8 cellular contexts compared by ENCODE assay signal in the genomic region with DNA sequence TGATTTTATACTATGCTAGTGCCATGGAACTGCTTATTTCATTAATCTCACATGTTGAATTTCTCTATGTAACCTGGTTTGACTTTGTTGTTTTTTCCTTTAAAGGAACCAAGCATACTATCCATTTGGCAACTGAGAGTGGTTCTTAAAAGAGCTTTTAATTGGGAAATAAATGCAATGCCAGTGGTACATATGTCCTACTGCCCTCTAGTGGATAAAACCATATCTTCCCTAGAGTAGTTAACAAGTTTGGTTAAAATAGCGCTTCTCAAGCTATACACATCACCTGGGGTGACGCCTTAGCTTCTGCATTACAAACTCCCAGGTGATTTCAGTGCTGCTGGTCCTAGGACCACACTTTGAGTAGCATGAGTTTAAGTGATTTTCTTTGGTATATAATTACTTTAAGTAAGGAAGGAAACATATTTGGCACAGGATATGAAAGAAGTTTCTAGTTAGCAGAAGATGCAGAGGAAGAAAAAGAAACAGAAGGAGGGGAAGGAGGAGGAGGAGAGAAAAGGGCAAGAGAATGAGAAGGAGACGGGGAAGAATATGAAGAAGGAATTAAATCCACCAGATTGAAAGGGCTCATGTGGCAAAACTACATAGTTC. TPM values are rescaled to one million over a fixed set of nuclear protein-coding genes. Genes with fewer than 3 reads are reported as not detected.
DNase-seq lines count a peak whose midpoint lies in the region; ATAC-seq and TF ChIP-seq lines count a peak whose summit lies in the region.

No MANE protein-coding gene starts in this region.

- no peak overlapping the region for H3K4me2 ChIP-seq in OCI-LY3 (ENCODE audit: low read length)
- no peak overlapping the region for H3K4me2 ChIP-seq in trophoblast cell (ENCODE audit: low read length)

- no peak for TF ChIP-seq POLR2A in esophagus squamous epithelium (IDR thresholded peaks at IDR 0.05)

- POLR2A ChIA-PET in AG04449 (lab: Yijun Ruan, JAX) = no interaction called here

- no peak overlapping the region for H4K8ac ChIP-seq in trophoblast cell (ENCODE audit: low read depth, low read length)

- CTCF ChIA-PET in AG04449 (lab: Yijun Ruan, JAX) = interaction anchor here (0.7 to 5.6 kb wide), 17 partner anchors 8 to 706 kb away, joined by 3 to 75 read pairs (median 4); no protein-coding TSS in a partner anchor

- H2BK5ac ChIP-seq in trophoblast cell (ENCODE audit: low read depth, low read length, poor library complexity) = no peak overlapping the region

- H3K27ac ChIP-seq in OCI-LY3 (ENCODE audit: low read length) (no peak overlapping the region), esophagus squamous epithelium (peak overlapping the region in 2 of 4 donors; percentile 23 to 49), trophoblast cell (ENCODE audit: low read depth, low read length) (no peak overlapping the region)

- H3K9ac ChIP-seq in OCI-LY3 (ENCODE audit: low read length) = no peak overlapping the region
- no peak overlapping the region for H3K9ac ChIP-seq in trophoblast cell (ENCODE audit: low read length)

- H2BK12ac ChIP-seq in trophoblast cell (ENCODE audit: low read length) = no peak overlapping the region

- H3K4me3 ChIP-seq in AG04449 (ENCODE audit: low read depth, low read length) (no peak overlapping the region), OCI-LY3 (ENCODE audit: low read length) (no peak overlapping the region), esophagus squamous epithelium (no peak overlapping the region), trophoblast cell (ENCODE audit: low read depth, low read length) (no peak overlapping the region)

- no peak overlapping the region for H4K12ac ChIP-seq in trophoblast cell (ENCODE audit: low read depth, low read length)

- H3K36me3 ChIP-seq in OCI-LY3 (replicated peaks; ENCODE audit: low read depth, low read length) (peaks cover 3% of the 10 kb centered on the region), esophagus squamous epithelium (no peaks in the 10 kb centered on the region), trophoblast cell (ENCODE audit: control insufficient read depth in 1 of 2, insufficient read depth in 2 of 2, low read length in 2 of 2) (no peaks in the 10 kb centered on the region)

- peak; percentile 27 for TF ChIP-seq CTCF in AG04449 (IDR thresholded peaks at IDR 0.05; ENCODE audit: insufficient read depth, low read length, missing control alignments)
- peak; percentile 67 for TF ChIP-seq CTCF in OCI-LY3 (IDR thresholded peaks at IDR 0.05; ENCODE audit: low read depth, low read length)
- peak in 4 of 6 experiments; percentile 37 to 53 (median 44) for TF ChIP-seq CTCF in esophagus squamous epithelium (IDR thresholded peaks at IDR 0.05)

- no peak overlapping the region for H3K18ac ChIP-seq in trophoblast cell (ENCODE audit: low read length)

- H3K4me1 ChIP-seq in OCI-LY3 (ENCODE audit: low read length) = peaks cover 11% of the 10 kb centered on the region
- H3K4me1 ChIP-seq in esophagus squamous epithelium = no peaks in the 10 kb centered on the region
- no peaks in the 10 kb centered on the region for H3K4me1 ChIP-seq in trophoblast cell (ENCODE audit: control insufficient read depth in 1 of 2, insufficient read depth in 2 of 2, low read length in 2 of 2)

- intact Hi-C loops in esophagus squamous epithelium (cut with DNase I) = no loop called here

- ATAC-seq in GM18868 (IDR thresholded peaks at IDR 0.05; ENCODE audit: unreplicated experiment) = peak; percentile 66
- peak; percentile 64 for ATAC-seq in HG03558 (IDR thresholded peaks at IDR 0.05; ENCODE audit: extremely low read depth, unreplicated experiment)

- H2BK120ac ChIP-seq in trophoblast cell (ENCODE audit: insufficient read depth, low read length, poor library complexity) = no peak overlapping the region

- no peak overlapping the region for H3K23ac ChIP-seq in trophoblast cell (ENCODE audit: low read length)

- no peaks in the 10 kb centered on the region for H3K79me1 ChIP-seq in trophoblast cell (ENCODE audit: low read length)

- 20 to 26% methylated on average over 3 of the region's 3 CpGs for WGBS in esophagus squamous epithelium, 2 donors
- no CpG with 5 or more reads among the region's 3 CpGs for WGBS in trophoblast cell (ENCODE audit: extremely low coverage, insufficient coverage, insufficient read length)

- H4K91ac ChIP-seq in trophoblast cell (ENCODE audit: low read depth, low read length) = no peak overlapping the region

- H4K20me1 ChIP-seq in OCI-LY3 (ENCODE audit: insufficient read depth, low read length) = no peaks in the 10 kb centered on the region

- H3K4ac ChIP-seq in trophoblast cell (ENCODE audit: low read depth, low read length) = no peak overlapping the region

- H3K27me3 ChIP-seq in OCI-LY3 (ENCODE audit: low read depth, low read length) (no peaks in the 10 kb centered on the region), esophagus squamous epithelium (no peaks in the 10 kb centered on the region), trophoblast cell (ENCODE audit: insufficient read depth, low read length) (no peaks in the 10 kb centered on the region)

- no peak overlapping the region for H2AFZ ChIP-seq in OCI-LY3 (ENCODE audit: low read depth, low read length)
- H2AFZ ChIP-seq in trophoblast cell (ENCODE audit: insufficient read depth, low read length, poor library complexity) = no peak overlapping the region

- H3K9me3 ChIP-seq in OCI-LY3 (ENCODE audit: insufficient read depth, low read length) (no peaks in the 10 kb centered on the region), esophagus squamous epithelium (no peaks in the 10 kb centered on the region), trophoblast cell (ENCODE audit: insufficient read depth, low read depth, low read length) (no peaks in the 10 kb centered on the region)

- H3K79me2 ChIP-seq in OCI-LY3 (ENCODE audit: low read length) (no peaks in the 10 kb centered on the region), trophoblast cell (ENCODE audit: control insufficient read depth, insufficient read depth, low read length, poor library complexity) (no peaks in the 10 kb centered on the region)

- peak; percentile 2 for DNase-seq in AG04449 (ENCODE audit: low read depth, low spot score)
- DNase-seq in esophagus squamous epithelium (lab: John Stamatoyannopoulos, UW) = no peak
- peak; percentile 2 to 75 for DNase-seq in trophoblast cell
- DNase-seq in stimulated activated CD4-positive, alpha-beta T cell treated with anti-CD3 and anti-CD28 coated beads, Interleukin-4, amount 100 ng/mL, for 4 hours = no peak
- no peak for DNase-seq in cortex of kidney (lab: John Stamatoyannopoulos, UW)

- no peak overlapping the region for H2AK5ac ChIP-seq in trophoblast cell (ENCODE audit: low read length)

- no peak overlapping the region for H3K14ac ChIP-seq in trophoblast cell (ENCODE audit: low read length)

RNA-seq across cellular contexts. Expression of a gene that starts 56.8 kb away (rescaled TPM):
- 1 to 10 TPM in 2 of 4 donors, under 1 TPM in 1, not detected in 1; 0.09 to 5.0 (median 1.4) TPM for total RNA-seq in esophagus squamous epithelium
- polyA plus RNA-seq in trophoblast cell (2013) = 0.19 TPM in 2 replicates

Comparison
In these comparisons a context has a peak if more than half of its experiments do, and no peak if none do; other contexts are left out.
1. DNase-seq: peak in AG04449 (single experiment) and trophoblast cell (2 of 2); none in esophagus squamous epithelium (single experiment), stimulated activated CD4-positive, alpha-beta T cell treated with anti-CD3 and anti-CD28 coated beads, Interleukin-4, amount 100 ng/mL, for 4 hours (0 of 2) and cortex of kidney (single experiment).
2. Peak in every context shown above with its lines, with median percentiles within 50 percentile points of each other: CTCF ChIP-seq.